In genomic region chr1:14973773-14974172, GRCh38 we compare ENCODE assay signal across 25 cellular contexts.
"Had no signal": no experiment of that assay in that cellular context is flagged by ENCODE, and none has a peak within 500 bp of the region (broad histone marks: within the 10 kb centered on the region; RNA-seq: fewer than 3 reads in every experiment).

No MANE protein-coding gene starts in this region.

- ATAC-seq: effector memory CD8-positive, alpha-beta T cell; heart right ventricle; left cardiac atrium; left lung; lower lobe of right lung; natural killer cell; stimulated activated effector memory CD8-positive, alpha-beta T cell treated with anti-CD3 and anti-CD28 coated beads, Interleukin-12 subunit alpha, Interleukin-12 subunit beta, amount 100 ng/mL, for 72 hours had no signal

- H3K9ac ChIP-seq: parathyroid adenoma had no signal

- H3K36me3 ChIP-seq: heart right ventricle, left lung, lower lobe of right lung, sigmoid colon, stomach, tibial nerve, upper lobe of left lung had no signal

- H3K27ac Mint-ChIP-seq: effector memory CD8-positive, alpha-beta T cell; natural killer cell; progenitor cell of endocrine pancreas; stimulated activated effector memory CD8-positive, alpha-beta T cell treated with anti-CD3 and anti-CD28 coated beads, Interleukin-12 subunit alpha, Interleukin-12 subunit beta, amount 100 ng/mL, for 72 hours had no signal

- FAIRE-seq: endometrium, islet of Langerhans, urothelium cell line had no signal

- H3K4me3 Mint-ChIP-seq: effector memory CD8-positive, alpha-beta T cell; natural killer cell; stimulated activated effector memory CD8-positive, alpha-beta T cell treated with anti-CD3 and anti-CD28 coated beads, Interleukin-12 subunit alpha, Interleukin-12 subunit beta, amount 100 ng/mL, for 72 hours had no signal

- H3K9me3 Mint-ChIP-seq: effector memory CD8-positive, alpha-beta T cell; natural killer cell had no signal

- H3K9me3 ChIP-seq: esophagus squamous epithelium, lower lobe of right lung had no signal

- H2AFZ ChIP-seq: parathyroid adenoma had no signal

- H3K4me1 ChIP-seq: parathyroid adenoma had no signal

- H3K27me3 ChIP-seq: esophagus squamous epithelium, heart right ventricle, left lung, sigmoid colon, stomach, tibial nerve, upper lobe of left lung had no signal

- H3K4me3 ChIP-seq: esophagus squamous epithelium, heart right ventricle, left lung, lower lobe of right lung, sigmoid colon, stomach, tibial nerve, upper lobe of left lung had no signal

- H3K36me3 Mint-ChIP-seq: natural killer cell; stimulated activated effector memory CD8-positive, alpha-beta T cell treated with anti-CD3 and anti-CD28 coated beads, Interleukin-12 subunit alpha, Interleukin-12 subunit beta, amount 100 ng/mL, for 72 hours had no signal

- H3K27ac ChIP-seq: esophagus squamous epithelium, heart right ventricle, left lung, lower lobe of right lung, parathyroid adenoma, sigmoid colon, stomach, tibial nerve, upper lobe of left lung had no signal

- H3K27me3 Mint-ChIP-seq: progenitor cell of endocrine pancreas had no signal

- DNase-seq: cortex of kidney; effector memory CD8-positive, alpha-beta T cell; erythroblast; esophagus squamous epithelium; foreskin melanocyte; glutamatergic neuron; heart right ventricle; hippocampal formation; left cardiac atrium; left lung; lower lobe of right lung; natural killer cell; sigmoid colon; stimulated activated CD4-positive, alpha-beta T cell treated with anti-CD3 and anti-CD28 coated beads, Interleukin-2, amount 100 ng/mL, for 24 hours; stimulated activated CD4-positive, alpha-beta T cell treated with anti-CD3 and anti-CD28 coated beads, Interleukin-4, amount 100 ng/mL, for 24 hours; stimulated activated naive CD4-positive, alpha-beta T cell treated with Interleukin-2 at 50 U/mL for 16 hours; stomach; upper lobe of left lung had no signal
